25 cellular contexts compared by ENCODE assay signal in the genomic region with DNA sequence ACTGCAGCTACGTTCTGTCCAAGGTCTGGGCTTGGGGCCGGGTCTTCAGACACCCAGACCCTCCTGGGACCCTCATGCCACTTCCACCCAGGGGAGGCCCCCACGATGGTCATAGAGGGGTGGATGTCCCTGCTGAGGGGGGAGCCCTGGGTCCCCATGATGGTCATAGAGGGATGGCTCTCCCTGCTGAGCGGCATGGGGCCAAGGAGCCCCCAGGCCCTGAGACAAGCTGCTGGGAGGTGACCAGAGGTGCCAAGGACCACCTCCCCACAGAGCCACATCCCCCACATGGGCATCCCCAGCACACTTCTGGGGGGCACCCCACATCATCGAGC. TPM values are rescaled to one million over a fixed set of nuclear protein-coding genes. Genes with fewer than 3 reads are reported as not detected.
A peak's percentile ranks its signal among the peaks of the same experiment; 100 is the strongest.
DNase-seq lines count a peak whose midpoint lies in the region; ATAC-seq, FAIRE-seq and TF ChIP-seq lines count a peak whose summit lies in the region.
"Had no signal": no experiment of that assay in that cellular context is flagged by ENCODE, and none has a peak within 500 bp of the region (broad histone marks: within the 10 kb centered on the region; RNA-seq: fewer than 3 reads in every experiment).

No MANE protein-coding gene starts in this region.

- H3K9me3 Mint-ChIP-seq in chondrocyte (ENCODE audit: low read depth), result no peaks in the 10 kb centered on the region
- H3K9me3 Mint-ChIP-seq: CD8-positive, alpha-beta T cell had no signal

- H3K4me3 Mint-ChIP-seq in chondrocyte (ENCODE audit: unreplicated experiment), result no peak overlapping the region
- H3K4me3 Mint-ChIP-seq: CD8-positive, alpha-beta T cell had no signal

- H3K36me3 Mint-ChIP-seq in chondrocyte (ENCODE audit: low read depth), result no peaks in the 10 kb centered on the region
- H3K36me3 Mint-ChIP-seq: CD8-positive, alpha-beta T cell had no signal

- FAIRE-seq in GM12892 (lab: Jason Lieb, UNC), result no peak
- FAIRE-seq: GM12891, HTR-8/SVneo, RCC 7860 had no signal

- H3K27ac Mint-ChIP-seq in chondrocyte (ENCODE audit: unreplicated experiment), result no peak overlapping the region
- H3K27ac Mint-ChIP-seq: CD8-positive, alpha-beta T cell had no signal

- TF ChIP-seq POLR2A in GM12892 (IDR thresholded peaks at IDR 0.05; ENCODE audit: low read depth, low read length), result no peak

- intact Hi-C loops in posterior vena cava (cut with DNase I), result no loop called here

- DNase-seq in activated effector memory CD4-positive, alpha-beta T cell treated with anti-CD3 and anti-CD28 coated beads, Interleukin-2, amount 50 U/mL, for 16 hours, result peak; percentile 55
- no peak for DNase-seq in activated effector memory CD4-positive, alpha-beta T cell treated with Interleukin-2 at 50 U/mL for 16 hours
- DNase-seq in GM12892 (ENCODE audit: insufficient read length), result peak; percentile 24
- peak; percentile 55 for DNase-seq in chondrocyte (ENCODE audit: low spot score)
- peak; percentile 79 for DNase-seq in posterior vena cava (ENCODE audit: low spot score)
- DNase-seq in C1 segment of cervical spinal cord (lab: John Stamatoyannopoulos, UW), result no peak
- DNase-seq in NCI-H1092 (lab: John Stamatoyannopoulos, UW), result no peak
- DNase-seq: DMS153, GOT3, Karpas-422, MV-4-11, NCI-H1694 treated with DMSO at 0.1 percent for 48 hours, NCI-H2081 treated with DMSO at 0.1 percent for 48 hours, NCI-H2171 treated with DMSO at 0.1 percent for 48 hours, NCI-H526, OCI-M1, SHP77 had no signal

- no peak for ATAC-seq in GM18861 (IDR thresholded peaks at IDR 0.05; ENCODE audit: unreplicated experiment)
- ATAC-seq: CD8-positive, alpha-beta T cell; HCT116 had no signal

- no peaks in the 10 kb centered on the region for H3K4me1 Mint-ChIP-seq in chondrocyte (ENCODE audit: low read depth)

- no peak for TF ChIP-seq CTCF in chondrocyte (IDR thresholded peaks at IDR 0.05)

- H3K27me3 Mint-ChIP-seq in chondrocyte (ENCODE audit: low read depth), result peaks cover 6% of the 10 kb centered on the region

RNA-seq across cellular contexts. Expression of a gene that starts 7.2 kb away (rescaled TPM):
- polyA plus RNA-seq in GM12892 (2012; ENCODE audit: missing spikeins), result 0.02 TPM
- total RNA-seq in chondrocyte (not detected in 3 replicates), posterior vena cava (under 1 TPM in 1 of 2 donors, not detected in 1; 0.69 TPM)
- total RNA-seq: CD8-positive, alpha-beta T cell; G401; M059J had no signal

Comparison
In these comparisons a context has a peak if more than half of its experiments do, and no peak if none do; other contexts are left out.
1. DNase-seq: peak in activated effector memory CD4-positive, alpha-beta T cell treated with anti-CD3 and anti-CD28 coated beads, Interleukin-2, amount 50 U/mL, for 16 hours (single experiment), GM12892 (single experiment), chondrocyte (single experiment) and posterior vena cava (single experiment); none in activated effector memory CD4-positive, alpha-beta T cell treated with Interleukin-2 at 50 U/mL for 16 hours (single experiment), C1 segment of cervical spinal cord (0 of 14) and NCI-H1092 (single experiment).